In genomic region chr1:52192024-52192423, GRCh38 we compare ENCODE assay signal across 29 cellular contexts.
"Had no signal": no experiment of that assay in that cellular context is flagged by ENCODE, and none has a peak within 500 bp of the region (broad histone marks: within the 10 kb centered on the region; RNA-seq: fewer than 3 reads in every experiment).

No MANE protein-coding gene starts in this region.

- H3K4me1 ChIP-seq: ascending aorta, Peyer's patch, SJSA1 had no signal

- DNase-seq: activated CD4-positive, alpha-beta memory T cell treated with anti-CD3 and anti-CD28 coated beads for 36 hours; activated CD4-positive, alpha-beta T cell treated with anti-CD3 and anti-CD28 coated beads, Interleukin-2, amount 10 ng/mL, durations not matched to agents 7 days and 5 days; activated CD4-positive, CD25-positive, alpha-beta regulatory T cell; activated CD8-positive, alpha-beta memory T cell treated with anti-CD3 and anti-CD28 coated beads for 24 hours; activated effector memory CD4-positive, alpha-beta T cell treated with anti-CD3 and anti-CD28 coated beads, Interleukin-2, amount 50 U/mL, for 16 hours; activated naive CD4-positive, alpha-beta T cell treated with Interleukin-2 at 50 U/mL for 16 hours; activated naive CD8-positive, alpha-beta T cell treated with anti-CD3 and anti-CD28 coated beads, Interleukin-2, amount 50 U/mL, for 24 hours; activated T-cell treated with anti-CD3 and anti-CD28 coated beads, Interleukin-2, amount 50 U/mL, for 4 hours; amniotic stem cell; body of pancreas; central memory CD4-positive, alpha-beta T cell; Kasumi-1; KBM-7; NCI-H1092; NCI-H1417; NCI-H1930; NCI-H345; NCI-H510A; NCI-H69; Peyer's patch; SHP77; T-helper 17 cell; T1000 had no signal

- H3K9me3 ChIP-seq: ascending aorta, body of pancreas, Peyer's patch, SJSA1 had no signal

- FAIRE-seq: bronchial epithelial cell, TTC549 had no signal

- H3K36me3 Mint-ChIP-seq: activated CD4-positive, alpha-beta memory T cell treated with anti-CD3 and anti-CD28 coated beads for 36 hours; activated naive CD4-positive, alpha-beta T cell treated with anti-CD3 and anti-CD28 coated beads, Interleukin-2, amount 50 U/mL, for 72 hours had no signal

- H3K4me3 Mint-ChIP-seq: activated CD4-positive, alpha-beta memory T cell treated with anti-CD3 and anti-CD28 coated beads for 36 hours; activated CD4-positive, alpha-beta T cell treated with anti-CD3 and anti-CD28 coated beads, Interleukin-2, amount 10 ng/mL, durations not matched to agents 7 days and 5 days; activated naive CD8-positive, alpha-beta T cell treated with anti-CD3 and anti-CD28 coated beads, Interleukin-2, amount 50 U/mL, for 24 hours; activated T-cell treated with anti-CD3 and anti-CD28 coated beads, Interleukin-2, amount 50 U/mL, for 4 hours; T-helper 17 cell had no signal

- H3K27me3 Mint-ChIP-seq: activated CD4-positive, alpha-beta memory T cell treated with anti-CD3 and anti-CD28 coated beads for 36 hours; activated CD4-positive, alpha-beta T cell treated with anti-CD3 and anti-CD28 coated beads, Interleukin-2, amount 10 ng/mL, durations not matched to agents 7 days and 5 days; activated naive CD8-positive, alpha-beta T cell treated with anti-CD3 and anti-CD28 coated beads, Interleukin-2, amount 50 U/mL, for 24 hours; T-helper 17 cell had no signal

- H3K27ac ChIP-seq: ascending aorta, body of pancreas, Peyer's patch, RWPE1, SJSA1 had no signal

- H3K4me1 Mint-ChIP-seq: activated CD4-positive, alpha-beta T cell treated with anti-CD3 and anti-CD28 coated beads, Interleukin-2, amount 10 ng/mL, durations not matched to agents 7 days and 5 days; activated naive CD8-positive, alpha-beta T cell treated with anti-CD3 and anti-CD28 coated beads, Interleukin-2, amount 50 U/mL, for 24 hours had no signal

- H3K9me3 Mint-ChIP-seq: activated CD4-positive, alpha-beta memory T cell treated with anti-CD3 and anti-CD28 coated beads for 36 hours; activated CD4-positive, alpha-beta T cell treated with anti-CD3 and anti-CD28 coated beads, Interleukin-2, amount 10 ng/mL, durations not matched to agents 7 days and 5 days; activated naive CD4-positive, alpha-beta T cell treated with anti-CD3 and anti-CD28 coated beads, Interleukin-2, amount 50 U/mL, for 72 hours; activated naive CD8-positive, alpha-beta T cell treated with anti-CD3 and anti-CD28 coated beads, Interleukin-2, amount 50 U/mL, for 24 hours; activated T-cell treated with anti-CD3 and anti-CD28 coated beads, Interleukin-2, amount 50 U/mL, for 4 hours had no signal

- H3K27me3 ChIP-seq: ascending aorta, body of pancreas, Peyer's patch, SJSA1 had no signal

- H3K4me3 ChIP-seq: ascending aorta, body of pancreas, Peyer's patch, SJSA1 had no signal

- H3K27ac Mint-ChIP-seq: activated CD4-positive, alpha-beta memory T cell treated with anti-CD3 and anti-CD28 coated beads for 36 hours; activated CD4-positive, alpha-beta T cell treated with anti-CD3 and anti-CD28 coated beads, Interleukin-2, amount 10 ng/mL, durations not matched to agents 7 days and 5 days; activated naive CD4-positive, alpha-beta T cell treated with anti-CD3 and anti-CD28 coated beads, Interleukin-2, amount 50 U/mL, for 72 hours; activated naive CD8-positive, alpha-beta T cell treated with anti-CD3 and anti-CD28 coated beads, Interleukin-2, amount 50 U/mL, for 24 hours; T-helper 17 cell had no signal

- H3K36me3 ChIP-seq: ascending aorta, Peyer's patch, SJSA1 had no signal
